27 cellular contexts compared by ENCODE assay signal in genomic region chr21:29501451-29501850, GRCh38.
DNase-seq lines count a peak whose midpoint lies in the region; ATAC-seq, FAIRE-seq and TF ChIP-seq lines count a peak whose summit lies in the region.
"Had no signal": no experiment of that assay in that cellular context is flagged by ENCODE, and none has a peak within 500 bp of the region (broad histone marks: within the 10 kb centered on the region; RNA-seq: fewer than 3 reads in every experiment).

No MANE protein-coding gene starts in this region.

- intact Hi-C loops in CD4-positive, alpha-beta T cell (cut with DNase I, micrococcal nuclease), result no loop called here

- peaks cover 10% of the 10 kb centered on the region for H3K4me1 Mint-ChIP-seq in astrocyte (ENCODE audit: low read depth, unreplicated experiment)
- H3K4me1 Mint-ChIP-seq in CD4-positive, alpha-beta T cell (ENCODE audit: low read depth), result no peaks in the 10 kb centered on the region
- H3K4me1 Mint-ChIP-seq: immature natural killer cell, neural progenitor cell, T-helper 17 cell had no signal

- no peak overlapping the region for H3K4me3 Mint-ChIP-seq in astrocyte (ENCODE audit: unreplicated experiment)
- no peak overlapping the region for H3K4me3 Mint-ChIP-seq in CD4-positive, alpha-beta T cell
- H3K4me3 Mint-ChIP-seq: activated naive CD4-positive, alpha-beta T cell treated with anti-CD3 and anti-CD28 coated beads, Interleukin-2, amount 10 ng/mL, durations not matched to agents 7 days and 5 days; B cell; effector memory CD8-positive, alpha-beta T cell; immature natural killer cell; neural progenitor cell; stimulated activated memory B cell treated with anti-CD40 and anti-IgM and Interleukin-4, amounts not matched to agents 10 μg/mL and 1 μg/mL and 100 μg/mL, for 72 hours; T-helper 17 cell had no signal

- H3K27ac ChIP-seq in astrocyte (ENCODE audit: low read depth, low read length), result peak overlapping the region; percentile 45
- H3K27ac ChIP-seq in CD4-positive, alpha-beta T cell (ENCODE audit: low read depth, low read length), result no peak overlapping the region
- H3K27ac ChIP-seq: esophagus squamous epithelium, hepatocyte, neural progenitor cell, SK-N-MC, vagina had no signal

- H3K9me3 ChIP-seq in astrocyte (ENCODE audit: insufficient read depth, low read depth, low read length) (no peaks in the 10 kb centered on the region), skeletal muscle satellite cell (replicated peaks; ENCODE audit: low read length) (no peaks in the 10 kb centered on the region)
- H3K9me3 ChIP-seq in CD4-positive, alpha-beta T cell (ENCODE audit: control insufficient read depth, low read length), result no peaks in the 10 kb centered on the region
- H3K9me3 ChIP-seq: esophagus squamous epithelium, vagina had no signal

- no peak for ATAC-seq in CD4-positive, alpha-beta T cell (ENCODE audit: poor library complexity)
- ATAC-seq: effector memory CD8-positive, alpha-beta T cell; HCT116; stimulated activated memory B cell treated with anti-CD40 and anti-IgM and Interleukin-4, amounts not matched to agents 10 μg/mL and 1 μg/mL and 100 μg/mL, for 72 hours; T-helper 17 cell had no signal

- H3K27me3 ChIP-seq in astrocyte (ENCODE audit: insufficient read depth, low read length), result no peaks in the 10 kb centered on the region
- H3K27me3 ChIP-seq in skeletal muscle satellite cell (ENCODE audit: control insufficient read depth, insufficient read depth, low read length), result no peaks in the 10 kb centered on the region
- H3K27me3 ChIP-seq in CD4-positive, alpha-beta T cell (ENCODE audit: control insufficient read depth, insufficient read depth, low read length), result no peaks in the 10 kb centered on the region
- H3K27me3 ChIP-seq: esophagus squamous epithelium, hepatocyte, neural progenitor cell, vagina had no signal

- H3K9me3 Mint-ChIP-seq in astrocyte (ENCODE audit: unreplicated experiment), result peaks cover 7% of the 10 kb centered on the region
- peaks cover 6% of the 10 kb centered on the region for H3K9me3 Mint-ChIP-seq in CD4-positive, alpha-beta T cell
- H3K9me3 Mint-ChIP-seq: effector memory CD8-positive, alpha-beta T cell had no signal

- H3K79me2 ChIP-seq in astrocyte (ENCODE audit: insufficient read depth, low read length), result no peaks in the 10 kb centered on the region
- H3K79me2 ChIP-seq: hepatocyte had no signal

- DNase-seq in EL, result peak; percentile 85
- DNase-seq in astrocyte (ENCODE audit: low read depth), result peak; percentile 53
- peak; percentile 36 for DNase-seq in fibroblast of the aortic adventitia (ENCODE audit: low read depth)
- DNase-seq in CD4-positive, alpha-beta T cell, result no peak
- DNase-seq in frontal cortex (ENCODE audit: low spot score in 2 of 2), result no peak
- DNase-seq in NCI-H1417 treated with DMSO at 0.1 percent for 48 hours (lab: John Stamatoyannopoulos, UW), result no peak
- DNase-seq: activated CD4-positive, alpha-beta T cell treated with anti-CD3 and anti-CD28 coated beads for 4 hours; activated naive CD4-positive, alpha-beta T cell treated with anti-CD3 and anti-CD28 coated beads, Interleukin-2, amount 10 ng/mL, durations not matched to agents 7 days and 5 days; anterior cingulate cortex; COR-L47; effector memory CD8-positive, alpha-beta T cell; esophagus squamous epithelium; immature natural killer cell; KG1; NCI-H1930; NCI-H2227 treated with DMSO at 0.1 percent for 48 hours; RPMI8226; small intestine; T-helper 17 cell had no signal

- H3K27me3 Mint-ChIP-seq in astrocyte (ENCODE audit: low read depth, unreplicated experiment), result no peaks in the 10 kb centered on the region
- no peaks in the 10 kb centered on the region for H3K27me3 Mint-ChIP-seq in CD4-positive, alpha-beta T cell
- H3K27me3 Mint-ChIP-seq: activated naive CD4-positive, alpha-beta T cell treated with anti-CD3 and anti-CD28 coated beads, Interleukin-2, amount 10 ng/mL, durations not matched to agents 7 days and 5 days; B cell; effector memory CD8-positive, alpha-beta T cell; stimulated activated memory B cell treated with anti-CD40 and anti-IgM and Interleukin-4, amounts not matched to agents 10 μg/mL and 1 μg/mL and 100 μg/mL, for 72 hours; T-helper 17 cell had no signal

- H3K4me3 ChIP-seq in astrocyte (ENCODE audit: insufficient read depth, low read depth, low read length) (no peak overlapping the region), fibroblast of the aortic adventitia (ENCODE audit: low read depth, low read length) (no peak overlapping the region), skeletal muscle satellite cell (ENCODE audit: low read length) (no peak overlapping the region)
- H3K4me3 ChIP-seq: esophagus squamous epithelium, hepatocyte, neural progenitor cell, SK-N-MC, vagina had no signal

- no peaks in the 10 kb centered on the region for H4K20me1 ChIP-seq in astrocyte (ENCODE audit: insufficient read depth, low read length)

- peaks cover 6% of the 10 kb centered on the region for H3K36me3 Mint-ChIP-seq in astrocyte (ENCODE audit: low read depth, unreplicated experiment)
- peaks cover 52% of the 10 kb centered on the region for H3K36me3 Mint-ChIP-seq in CD4-positive, alpha-beta T cell (ENCODE audit: low read depth)
- H3K36me3 Mint-ChIP-seq: activated naive CD4-positive, alpha-beta T cell treated with anti-CD3 and anti-CD28 coated beads, Interleukin-2, amount 10 ng/mL, durations not matched to agents 7 days and 5 days had no signal

- TF ChIP-seq CTCF in astrocyte (IDR thresholded peaks at IDR 0.05; ENCODE audit: insufficient read depth, low read depth, low read length) (no peak), fibroblast of the aortic adventitia (IDR thresholded peaks at IDR 0.05; ENCODE audit: insufficient read depth, low read length) (no peak)
- no peak for TF ChIP-seq CTCF in CD4-positive, alpha-beta T cell (IDR thresholded peaks at IDR 0.05)

- no peak overlapping the region for H3K27ac Mint-ChIP-seq in astrocyte (ENCODE audit: unreplicated experiment)
- H3K27ac Mint-ChIP-seq in CD4-positive, alpha-beta T cell, result no peak overlapping the region
- H3K27ac Mint-ChIP-seq: activated naive CD4-positive, alpha-beta T cell treated with anti-CD3 and anti-CD28 coated beads, Interleukin-2, amount 10 ng/mL, durations not matched to agents 7 days and 5 days; B cell; effector memory CD8-positive, alpha-beta T cell; immature natural killer cell; neural progenitor cell; stimulated activated memory B cell treated with anti-CD40 and anti-IgM and Interleukin-4, amounts not matched to agents 10 μg/mL and 1 μg/mL and 100 μg/mL, for 72 hours; T-helper 17 cell had no signal

- H2AFZ ChIP-seq in astrocyte (ENCODE audit: low read depth, low read length), result no peak overlapping the region
- H2AFZ ChIP-seq: hepatocyte, neural progenitor cell had no signal

- FAIRE-seq in astrocyte (lab: Jason Lieb, UNC) (peak; percentile 59), frontal cortex (lab: Jason Lieb, UNC) (no peak)
- FAIRE-seq: small intestine had no signal

- CTCF ChIA-PET in CD4-positive, alpha-beta T cell (lab: Charles Lee), result no interaction called here

- H3K4me2 ChIP-seq in astrocyte (ENCODE audit: low read length), result peak overlapping the region; percentile 39
- peak overlapping the region; percentile 64 for H3K4me2 ChIP-seq in skeletal muscle satellite cell (ENCODE audit: low read length)
- H3K4me2 ChIP-seq: hepatocyte, neural progenitor cell had no signal

- H3K9ac ChIP-seq in astrocyte (ENCODE audit: low read length) (no peak overlapping the region), skeletal muscle satellite cell (ENCODE audit: low read depth, low read length) (peak overlapping the region; percentile 84)
- H3K9ac ChIP-seq: neural progenitor cell had no signal

- H3K4me1 ChIP-seq in astrocyte (ENCODE audit: insufficient read depth, low read length), result peaks cover 3% of the 10 kb centered on the region
- peaks cover 21% of the 10 kb centered on the region for H3K4me1 ChIP-seq in skeletal muscle satellite cell (ENCODE audit: control insufficient read depth, insufficient read depth, low read length)
- H3K4me1 ChIP-seq: esophagus squamous epithelium, neural progenitor cell, vagina had no signal

- H3K36me3 ChIP-seq in astrocyte (ENCODE audit: insufficient read depth, low read length) (no peaks in the 10 kb centered on the region), skeletal muscle satellite cell (ENCODE audit: insufficient read depth, low read length) (no peaks in the 10 kb centered on the region)
- H3K36me3 ChIP-seq: neural progenitor cell, vagina had no signal

- POLR2A ChIA-PET in CD4-positive, alpha-beta T cell (lab: Charles Lee), result no interaction called here

Comparison
In these comparisons a context has a peak if more than half of its experiments do, and no peak if none do; other contexts are left out.
1. DNase-seq: peak in EL (single experiment), astrocyte (single experiment) and fibroblast of the aortic adventitia (single experiment); none in CD4-positive, alpha-beta T cell (0 of 10), frontal cortex (0 of 2) and NCI-H1417 treated with DMSO at 0.1 percent for 48 hours (single experiment).